8 cellular contexts compared by ENCODE assay signal in genomic region chr1:29230204-29230552, GRCh38. TPM values are rescaled to one million over a fixed set of nuclear protein-coding genes. Genes with fewer than 3 reads are reported as not detected.
DNase-seq lines count a peak whose midpoint lies in the region; ATAC-seq, FAIRE-seq and TF ChIP-seq lines count a peak whose summit lies in the region.

No MANE protein-coding gene starts in this region.

- DNase-seq in activated CD4-positive, alpha-beta T cell treated with anti-CD3 and anti-CD28 coated beads, Interleukin-2, amount 10 ng/mL, durations not matched to agents 24 days and 14 days = no peak
- no peak for DNase-seq in activated CD4-positive, alpha-beta T cell treated with anti-CD3 and anti-CD28 coated beads for 4 hours
- no peak for DNase-seq in activated naive CD8-positive, alpha-beta T cell treated with anti-CD3 and anti-CD28 coated beads, Interleukin-2, amount 50 U/mL, for 24 hours
- DNase-seq in HepG2 (ENCODE audit: low spot score) (no peak), thoracic aorta (ENCODE audit: low spot score) (no peak), NCI-H345 treated with DMSO at 0.1 percent for 48 hours (lab: John Stamatoyannopoulos, UW; ENCODE audit: unreplicated experiment) (no peak), anterior cingulate cortex (lab: John Stamatoyannopoulos, UW) (no peak)

- H3K27ac ChIP-seq in HepG2 (ENCODE audit: extremely low read length, insufficient read depth, low read length) = peak overlapping the region; percentile 43
- H3K27ac ChIP-seq in thoracic aorta = peak overlapping the region; percentile 48 to 53

- TF ChIP-seq RAD21 in HepG2 (CRISPR knock-in tag; IDR thresholded peaks at IDR 0.05) = no peak

- H3K79me2 ChIP-seq in HepG2 (ENCODE audit: insufficient read depth, low read length) = peaks cover 16% of the 10 kb centered on the region

- H3K9me3 Mint-ChIP-seq in activated CD4-positive, alpha-beta T cell treated with anti-CD3 and anti-CD28 coated beads, Interleukin-2, amount 10 ng/mL, durations not matched to agents 24 days and 14 days = no peaks in the 10 kb centered on the region
- H3K9me3 Mint-ChIP-seq in activated naive CD8-positive, alpha-beta T cell treated with anti-CD3 and anti-CD28 coated beads, Interleukin-2, amount 50 U/mL, for 24 hours = no peaks in the 10 kb centered on the region

- TF ChIP-seq CTCF in HepG2 (CRISPR knock-in tag; IDR thresholded peaks at IDR 0.05) (no peak), thoracic aorta (IDR thresholded peaks at IDR 0.05) (no peak)

- FAIRE-seq in HepG2 (lab: Jason Lieb, UNC) = no peak

- peaks cover 15% of the 10 kb centered on the region for H3K27me3 Mint-ChIP-seq in activated CD4-positive, alpha-beta T cell treated with anti-CD3 and anti-CD28 coated beads, Interleukin-2, amount 10 ng/mL, durations not matched to agents 24 days and 14 days
- H3K27me3 Mint-ChIP-seq in activated naive CD8-positive, alpha-beta T cell treated with anti-CD3 and anti-CD28 coated beads, Interleukin-2, amount 50 U/mL, for 24 hours = peaks cover 3% of the 10 kb centered on the region

- no peaks in the 10 kb centered on the region; a peak in 1 of 5 replicates for H3K36me3 ChIP-seq in HepG2 (replicated peaks in 1 of 2; ENCODE audit: control insufficient read depth in 1 of 2, insufficient read depth in 2 of 2, low read length in 2 of 2)
- H3K36me3 ChIP-seq in thoracic aorta = peaks cover 2% of the 10 kb centered on the region

- CTCF ChIA-PET in HepG2 (lab: Yijun Ruan, JAX; ENCODE audit: low intra/inter-chr PET ratio, low total read pairs) = no interaction called here

- no peaks in the 10 kb centered on the region for H4K20me1 ChIP-seq in HepG2 (ENCODE audit: insufficient read depth, low read length)

- no peak for TF ChIP-seq POLR2A in HepG2 (IDR thresholded peaks at IDR 0.05; ENCODE audit: insufficient read depth in 1 of 2, low read depth in 2 of 2, low read length in 2 of 2)

- H3K4me2 ChIP-seq in HepG2 (ENCODE audit: low read depth, low read length) = peak overlapping the region; percentile 94

- peaks cover 0 to 14% of the 10 kb centered on the region in 2 experiments; a peak in 1 of 5 replicates for H3K27me3 ChIP-seq in HepG2 (ENCODE audit: control insufficient read depth in 1 of 2, insufficient read depth in 2 of 2, low read length in 2 of 2)
- H3K27me3 ChIP-seq in thoracic aorta (replicated peaks; ENCODE audit: insufficient read depth) = no peaks in the 10 kb centered on the region

- H3K4me3 ChIP-seq in HepG2 (replicated peaks in 1 of 3; ENCODE audit: insufficient read depth in 1 of 3, low read depth in 2 of 3, low read length in 3 of 3) (peak overlapping the region; percentile 72 to 83 (median 82)), thoracic aorta (peak overlapping the region; percentile 78)

- H3K27ac Mint-ChIP-seq in activated CD4-positive, alpha-beta T cell treated with anti-CD3 and anti-CD28 coated beads, Interleukin-2, amount 10 ng/mL, durations not matched to agents 24 days and 14 days = peak overlapping the region; percentile 91
- peak overlapping the region; percentile 86 for H3K27ac Mint-ChIP-seq in activated naive CD8-positive, alpha-beta T cell treated with anti-CD3 and anti-CD28 coated beads, Interleukin-2, amount 50 U/mL, for 24 hours

- in situ Hi-C loops in HepG2 (cut with HindIII; ENCODE audit: extremely low pct_ligation_motif_present, low pct_unique_long_range_greater_than_20kb) = loop anchor here (10.0 kb wide), 3 partner anchors 225 to 875 kb away; no protein-coding TSS in a partner anchor

- peak overlapping the region; percentile 74 for H3K9ac ChIP-seq in HepG2 (ENCODE audit: insufficient read depth, low read depth, low read length)

- H2AFZ ChIP-seq in HepG2 (ENCODE audit: low read length) = no peak overlapping the region

- peak overlapping the region; percentile 95 for H3K4me3 Mint-ChIP-seq in activated CD4-positive, alpha-beta T cell treated with anti-CD3 and anti-CD28 coated beads, Interleukin-2, amount 10 ng/mL, durations not matched to agents 24 days and 14 days
- peak overlapping the region; percentile 94 for H3K4me3 Mint-ChIP-seq in activated naive CD8-positive, alpha-beta T cell treated with anti-CD3 and anti-CD28 coated beads, Interleukin-2, amount 50 U/mL, for 24 hours

- POLR2A ChIA-PET in HepG2 (lab: Yijun Ruan, JAX) = interaction anchor here (1.6 to 1.9 kb wide), 2 partner anchors 9 to 48 kb away, joined by 4 to 9 read pairs; partner anchors contain the start of gene SRSF4

- BruUV-seq in HepG2 (replicated peaks; lab: Mats Ljungman, UMichigan) = no TSS peak

- 7% methylated on average over 4 of the region's 4 CpGs for WGBS in HepG2 (ENCODE audit: low lambda C conversion rate)

- TF ChIP-seq EP300 in HepG2 (IDR thresholded peaks at IDR 0.05; ENCODE audit: low read depth in 2 of 2, low read length in 2 of 2) (no peak), HepG2 (CRISPR knock-in tag; IDR thresholded peaks at IDR 0.05; ENCODE audit: borderline replicate concordance) (no peak)

- H3K4me1 ChIP-seq in HepG2 (ENCODE audit: insufficient read depth, low read length) (peaks cover 59% of the 10 kb centered on the region), thoracic aorta (ENCODE audit: control insufficient read depth in 1 of 2, low read depth in 2 of 2) (peaks cover 7 to 19% of the 10 kb centered on the region in 2 donors)

- no peaks in the 10 kb centered on the region for H3K9me3 ChIP-seq in HepG2 (ENCODE audit: low read length)
- no peaks in the 10 kb centered on the region for H3K9me3 ChIP-seq in thoracic aorta

- intact Hi-C loops in activated CD4-positive, alpha-beta T cell treated with anti-CD3 and anti-CD28 coated beads, Interleukin-2, amount 10 ng/mL, durations not matched to agents 24 days and 14 days (cut with micrococcal nuclease) = loop anchor here (2.0 kb wide), 1 partner anchor 49 kb away; the partner anchor contains the start of gene SRSF4
- intact Hi-C loops in HepG2 (cut with micrococcal nuclease; ENCODE audit: unreplicated experiment) = loop anchor here (10.0 kb wide), 2 partner anchors 115 to 1475 kb away; no protein-coding TSS in a partner anchor

- no peaks in the 10 kb centered on the region for H3K36me3 Mint-ChIP-seq in activated CD4-positive, alpha-beta T cell treated with anti-CD3 and anti-CD28 coated beads, Interleukin-2, amount 10 ng/mL, durations not matched to agents 24 days and 14 days (ENCODE audit: low read depth)
- H3K36me3 Mint-ChIP-seq in activated naive CD8-positive, alpha-beta T cell treated with anti-CD3 and anti-CD28 coated beads, Interleukin-2, amount 50 U/mL, for 24 hours (ENCODE audit: low read depth) = no peaks in the 10 kb centered on the region

- ATAC-seq in activated naive CD8-positive, alpha-beta T cell treated with anti-CD3 and anti-CD28 coated beads, Interleukin-2, amount 50 U/mL, for 24 hours = no peak
- ATAC-seq in HepG2 (no peak), thoracic aorta (ENCODE audit: insufficient number of reproducible peaks, low FRiP score, low read depth) (no peak), HG02885 (IDR thresholded peaks at IDR 0.05; ENCODE audit: poor library complexity, unreplicated experiment) (no peak)

- H3K4me1 Mint-ChIP-seq in activated CD4-positive, alpha-beta T cell treated with anti-CD3 and anti-CD28 coated beads, Interleukin-2, amount 10 ng/mL, durations not matched to agents 24 days and 14 days = peaks cover 13% of the 10 kb centered on the region
- peaks cover 23% of the 10 kb centered on the region for H3K4me1 Mint-ChIP-seq in activated naive CD8-positive, alpha-beta T cell treated with anti-CD3 and anti-CD28 coated beads, Interleukin-2, amount 50 U/mL, for 24 hours

RNA-seq across cellular contexts. Expression of gene MECR, which starts 0.6 kb away (rescaled TPM):
- 36.4 and 41.3 TPM in 2 replicates for total RNA-seq in activated CD4-positive, alpha-beta T cell treated with anti-CD3 and anti-CD28 coated beads, Interleukin-2, amount 10 ng/mL, durations not matched to agents 24 days and 14 days
- total RNA-seq in HepG2 (2016; rRNA removed; fragmentation: Illumina TruSeq; extraction: Trizol) = 21.2 and 24.9 TPM in 2 replicates
- total RNA-seq in HepG2 (2016; cell fraction: cytosol; rRNA removed; fragmentation: Illumina TruSeq; extraction: Trizol; ENCODE audit: low read depth) = 40.7 and 49.2 TPM in 2 replicates
- total RNA-seq in HepG2 (2016; cell fraction: insoluble cytoplasmic fraction; rRNA removed; fragmentation: Illumina TruSeq; extraction: Trizol) = 18.4 and 19.7 TPM in 2 replicates
- total RNA-seq in HepG2 (2016; cell fraction: membrane; rRNA removed; fragmentation: Illumina TruSeq; extraction: Trizol) = 43.7 and 46.5 TPM in 2 replicates
- 20.0 and 20.4 TPM in 2 replicates for total RNA-seq in HepG2 (2016; cell fraction: nucleus; rRNA removed; fragmentation: Illumina TruSeq; extraction: Trizol)
- polyA plus RNA-seq in HepG2 (2011; rRNA removed) = 18.8 and 19.0 TPM in 2 replicates
- 13.7 and 17.3 TPM in 2 replicates for polyA plus RNA-seq in HepG2 (2011; cell fraction: cytosol; rRNA removed)
- polyA plus RNA-seq in HepG2 (2011; cell fraction: nucleus; rRNA removed) = 21.4 and 26.7 TPM in 2 replicates
- 12.7 and 17.0 TPM in 2 replicates for polyA plus RNA-seq in HepG2 (2012)
- 61.3 and 62.7 TPM in 2 replicates for polyA plus RNA-seq in HepG2 (2016; cell fraction: cytosol; fragmentation: Illumina TruSeq; extraction: Trizol; ENCODE audit: low read depth)
- 17.8 and 18.6 TPM in 2 replicates for polyA plus RNA-seq in HepG2 (2016; cell fraction: insoluble cytoplasmic fraction; fragmentation: Illumina TruSeq; extraction: Trizol; ENCODE audit: low read depth)
- polyA plus RNA-seq in HepG2 (2016; cell fraction: membrane; fragmentation: Illumina TruSeq; extraction: Trizol; ENCODE audit: low read depth) = 46.4 and 47.2 TPM in 2 replicates
- 28.0 and 30.8 TPM in 2 replicates for polyA plus RNA-seq in HepG2 (2016; cell fraction: nucleus; fragmentation: Illumina TruSeq; extraction: Trizol; ENCODE audit: insufficient read depth, low read depth)
- 26.2 and 47.2 TPM in 2 replicates for polyA minus RNA-seq in HepG2 (2011; rRNA and poly(A)+ RNA removed; ENCODE audit: low replicate concordance)
- 8.0 and 9.2 TPM in 2 replicates for polyA minus RNA-seq in HepG2 (2011; cell fraction: cytosol; rRNA and poly(A)+ RNA removed)
- polyA minus RNA-seq in HepG2 (2011; cell fraction: nucleus; rRNA and poly(A)+ RNA removed) = 22.4 and 23.0 TPM in 2 replicates
- 10 to 100 TPM in 1 of 2 donors, 1 to 10 TPM in 1; 9.2 to 32.0 TPM for total RNA-seq in thoracic aorta

RNA-seq across cellular contexts. Expression of gene PTPRU, which starts 6.1 kb away (rescaled TPM):
- total RNA-seq in activated CD4-positive, alpha-beta T cell treated with anti-CD3 and anti-CD28 coated beads, Interleukin-2, amount 10 ng/mL, durations not matched to agents 24 days and 14 days = 0.47 and 0.95 TPM in 2 replicates
- 11.0 and 21.6 TPM in 2 replicates for total RNA-seq in HepG2 (2016; rRNA removed; fragmentation: Illumina TruSeq; extraction: Trizol)
- total RNA-seq in HepG2 (2016; cell fraction: cytosol; rRNA removed; fragmentation: Illumina TruSeq; extraction: Trizol; ENCODE audit: low read depth) = 3.9 and 4.0 TPM in 2 replicates
- 9.4 and 20.9 TPM in 2 replicates for total RNA-seq in HepG2 (2016; cell fraction: insoluble cytoplasmic fraction; rRNA removed; fragmentation: Illumina TruSeq; extraction: Trizol)
- total RNA-seq in HepG2 (2016; cell fraction: membrane; rRNA removed; fragmentation: Illumina TruSeq; extraction: Trizol) = 14.5 and 15.1 TPM in 2 replicates
- total RNA-seq in HepG2 (2016; cell fraction: nucleus; rRNA removed; fragmentation: Illumina TruSeq; extraction: Trizol) = 20.3 and 29.1 TPM in 2 replicates
- 22.3 and 27.8 TPM in 2 replicates for polyA plus RNA-seq in HepG2 (2011; rRNA removed)
- polyA plus RNA-seq in HepG2 (2011; cell fraction: cytosol; rRNA removed) = 16.2 and 24.5 TPM in 2 replicates
- polyA plus RNA-seq in HepG2 (2011; cell fraction: nucleus; rRNA removed) = 56.1 and 65.4 TPM in 2 replicates
- polyA plus RNA-seq in HepG2 (2012) = 12.1 and 22.3 TPM in 2 replicates
- polyA plus RNA-seq in HepG2 (2016; cell fraction: cytosol; fragmentation: Illumina TruSeq; extraction: Trizol; ENCODE audit: low read depth) = 1.8 and 2.3 TPM in 2 replicates
- polyA plus RNA-seq in HepG2 (2016; cell fraction: insoluble cytoplasmic fraction; fragmentation: Illumina TruSeq; extraction: Trizol; ENCODE audit: low read depth) = 9.7 and 12.0 TPM in 2 replicates
- 6.6 and 8.7 TPM in 2 replicates for polyA plus RNA-seq in HepG2 (2016; cell fraction: membrane; fragmentation: Illumina TruSeq; extraction: Trizol; ENCODE audit: low read depth)
- 46.5 and 51.1 TPM in 2 replicates for polyA plus RNA-seq in HepG2 (2016; cell fraction: nucleus; fragmentation: Illumina TruSeq; extraction: Trizol; ENCODE audit: insufficient read depth, low read depth)
- 28.3 and 104 TPM in 2 replicates for polyA minus RNA-seq in HepG2 (2011; rRNA and poly(A)+ RNA removed; ENCODE audit: low replicate concordance)
- 33.6 and 37.1 TPM in 2 replicates for polyA minus RNA-seq in HepG2 (2011; cell fraction: cytosol; rRNA and poly(A)+ RNA removed)
- 18.0 and 19.9 TPM in 2 replicates for polyA minus RNA-seq in HepG2 (2011; cell fraction: nucleus; rRNA and poly(A)+ RNA removed)
- total RNA-seq in thoracic aorta = 10 to 100 TPM; 28.7 to 47.8 TPM

RNA-seq across cellular contexts. Expression of gene SRSF4, which starts 48.5 kb away (rescaled TPM):
- 138 and 141 TPM in 2 replicates for total RNA-seq in activated CD4-positive, alpha-beta T cell treated with anti-CD3 and anti-CD28 coated beads, Interleukin-2, amount 10 ng/mL, durations not matched to agents 24 days and 14 days
- 43.3 and 50.9 TPM in 2 replicates for total RNA-seq in HepG2 (2016; rRNA removed; fragmentation: Illumina TruSeq; extraction: Trizol)
- total RNA-seq in HepG2 (2016; cell fraction: cytosol; rRNA removed; fragmentation: Illumina TruSeq; extraction: Trizol; ENCODE audit: low read depth) = 16.9 and 18.2 TPM in 2 replicates
- total RNA-seq in HepG2 (2016; cell fraction: insoluble cytoplasmic fraction; rRNA removed; fragmentation: Illumina TruSeq; extraction: Trizol) = 37.8 and 52.5 TPM in 2 replicates
- total RNA-seq in HepG2 (2016; cell fraction: membrane; rRNA removed; fragmentation: Illumina TruSeq; extraction: Trizol) = 21.7 and 23.1 TPM in 2 replicates
- 41.4 and 44.1 TPM in 2 replicates for total RNA-seq in HepG2 (2016; cell fraction: nucleus; rRNA removed; fragmentation: Illumina TruSeq; extraction: Trizol)
- 37.7 and 39.5 TPM in 2 replicates for polyA plus RNA-seq in HepG2 (2011; rRNA removed)
- 28.7 and 37.6 TPM in 2 replicates for polyA plus RNA-seq in HepG2 (2011; cell fraction: cytosol; rRNA removed)
- 63.6 and 88.4 TPM in 2 replicates for polyA plus RNA-seq in HepG2 (2011; cell fraction: nucleus; rRNA removed)
- polyA plus RNA-seq in HepG2 (2012) = 47.7 and 72.7 TPM in 2 replicates
- polyA plus RNA-seq in HepG2 (2016; cell fraction: cytosol; fragmentation: Illumina TruSeq; extraction: Trizol; ENCODE audit: low read depth) = 5.4 and 6.5 TPM in 2 replicates
- 69.2 and 77.8 TPM in 2 replicates for polyA plus RNA-seq in HepG2 (2016; cell fraction: insoluble cytoplasmic fraction; fragmentation: Illumina TruSeq; extraction: Trizol; ENCODE audit: low read depth)
- 13.8 and 15.1 TPM in 2 replicates for polyA plus RNA-seq in HepG2 (2016; cell fraction: membrane; fragmentation: Illumina TruSeq; extraction: Trizol; ENCODE audit: low read depth)
- 159 and 173 TPM in 2 replicates for polyA plus RNA-seq in HepG2 (2016; cell fraction: nucleus; fragmentation: Illumina TruSeq; extraction: Trizol; ENCODE audit: insufficient read depth, low read depth)
- 13.5 and 27.4 TPM in 2 replicates for polyA minus RNA-seq in HepG2 (2011; rRNA and poly(A)+ RNA removed; ENCODE audit: low replicate concordance)
- 14.2 and 17.5 TPM in 2 replicates for polyA minus RNA-seq in HepG2 (2011; cell fraction: cytosol; rRNA and poly(A)+ RNA removed)
- polyA minus RNA-seq in HepG2 (2011; cell fraction: nucleus; rRNA and poly(A)+ RNA removed) = 56.5 and 56.9 TPM in 2 replicates
- 10 to 100 TPM; 52.5 to 96.4 TPM for total RNA-seq in thoracic aorta
